In genomic region chr16:87826798-87827587, GRCh38 we compare ENCODE assay signal across 19 cellular contexts. TPM values are rescaled to one million over a fixed set of nuclear protein-coding genes. Genes with fewer than 3 reads are reported as not detected.
A peak's percentile ranks its signal among the peaks of the same experiment; 100 is the strongest.
DNase-seq lines count a peak whose midpoint lies in the region; ATAC-seq and TF ChIP-seq lines count a peak whose summit lies in the region.
"Had no signal": no experiment of that assay in that cellular context is flagged by ENCODE, and none has a peak within 500 bp of the region (broad histone marks: within the 10 kb centered on the region; RNA-seq: fewer than 3 reads in every experiment).

No MANE protein-coding gene starts in this region.

- no peaks in the 10 kb centered on the region for H3K9me2 ChIP-seq in hepatocyte (replicated peaks; ENCODE audit: insufficient read depth)

- H3K36me3 ChIP-seq in MG63, result peaks cover 33% of the 10 kb centered on the region
- peaks cover 0 to 7% of the 10 kb centered on the region in 2 donors for H3K36me3 ChIP-seq in neuronal stem cell (replicated peaks in 1 of 2; ENCODE audit: control insufficient read depth in 2 of 2, insufficient read depth in 2 of 2, low read length in 2 of 2)
- H3K36me3 ChIP-seq in hepatocyte (replicated peaks; ENCODE audit: insufficient read depth, low read depth), result no peaks in the 10 kb centered on the region
- H3K36me3 ChIP-seq: uterus had no signal

- H3K9me3 ChIP-seq in MG63 (no peaks in the 10 kb centered on the region), neuronal stem cell (replicated peaks in 1 of 2; ENCODE audit: control insufficient read depth in 2 of 2, insufficient read depth in 1 of 2, low read depth in 1 of 2, low read length in 2 of 2) (no peaks in the 10 kb centered on the region), hepatocyte (ENCODE audit: low read depth) (no peaks in the 10 kb centered on the region)
- H3K9me3 ChIP-seq: esophagus muscularis mucosa, mucosa of descending colon, uterus had no signal

- no peak overlapping the region for H2BK12ac ChIP-seq in neuronal stem cell (ENCODE audit: low read length)

- WGBS in neuronal stem cell (ENCODE audit: extremely low coverage in 2 of 2, insufficient read length in 2 of 2, insufficient replicate concordance in 1 of 2), 2 donors, result no CpG with 5 or more reads among the region's 28 CpGs
- WGBS in hepatocyte (ENCODE audit: low lambda C conversion rate, missing lambda C conversion rate), result 90% methylated on average over 25 of the region's 28 CpGs

- no peak overlapping the region for H3K23ac ChIP-seq in neuronal stem cell (ENCODE audit: low read depth, low read length, poor library complexity)

- H3K4me1 Mint-ChIP-seq in activated naive CD8-positive, alpha-beta T cell treated with anti-CD3 and anti-CD28 coated beads for 36 hours, result peaks cover 2% of the 10 kb centered on the region

- no peak overlapping the region for H3K4me2 ChIP-seq in neuronal stem cell (ENCODE audit: insufficient read depth, low read length, poor library complexity, severe bottlenecking)
- no peak overlapping the region for H3K4me2 ChIP-seq in hepatocyte

- peak overlapping the region; percentile 63 for H3K27ac Mint-ChIP-seq in activated naive CD8-positive, alpha-beta T cell treated with anti-CD3 and anti-CD28 coated beads for 36 hours

- peaks cover 13% of the 10 kb centered on the region for H3K36me3 Mint-ChIP-seq in activated naive CD8-positive, alpha-beta T cell treated with anti-CD3 and anti-CD28 coated beads for 36 hours

- intact Hi-C loops in Right ventricle myocardium inferior (cut with DNase I) (no loop called here), left ventricle myocardium superior (cut with micrococcal nuclease) (no loop called here)

- H2AK5ac ChIP-seq in neuronal stem cell (ENCODE audit: low read depth, low read length), result peak overlapping the region; percentile 81

- H3K79me1 ChIP-seq in neuronal stem cell (ENCODE audit: low read depth, low read length), result no peaks in the 10 kb centered on the region

- peaks cover 3% of the 10 kb centered on the region for H3K27me3 Mint-ChIP-seq in activated naive CD8-positive, alpha-beta T cell treated with anti-CD3 and anti-CD28 coated beads for 36 hours
- H3K27me3 Mint-ChIP-seq: CD4-positive, alpha-beta memory T cell had no signal

- ATAC-seq in Right ventricle myocardium inferior (no peak), left ventricle myocardium superior (no peak)
- ATAC-seq: mucosa of descending colon had no signal

- no peak overlapping the region for H2AFZ ChIP-seq in neuronal stem cell (ENCODE audit: low read length)
- no peak overlapping the region for H2AFZ ChIP-seq in hepatocyte

- no peak overlapping the region for H3K4me3 ChIP-seq in MG63
- no peak overlapping the region for H3K4me3 ChIP-seq in neuronal stem cell (ENCODE audit: low read length in 2 of 2)
- H3K4me3 ChIP-seq in hepatocyte, result no peak overlapping the region
- H3K4me3 ChIP-seq: cardiac muscle cell, esophagus muscularis mucosa, mucosa of descending colon, uterus had no signal

- H4K8ac ChIP-seq in neuronal stem cell (ENCODE audit: low read depth, low read length), result no peak overlapping the region

- peak overlapping the region; percentile 83 for H3K18ac ChIP-seq in neuronal stem cell (ENCODE audit: low read length)

- H3K14ac ChIP-seq in neuronal stem cell (ENCODE audit: low read length), result peak overlapping the region; percentile 82

- no peaks in the 10 kb centered on the region for H3K79me2 ChIP-seq in hepatocyte

- no peak for TF ChIP-seq CTCF in hepatocyte (IDR thresholded peaks at IDR 0.05; ENCODE audit: poor library complexity)

- DNase-seq in Right ventricle myocardium inferior (ENCODE audit: missing footprints) (peak; percentile 57), left ventricle myocardium superior (no peak), MG63 (peak; percentile 63), neuronal stem cell (ENCODE audit: low spot score) (no peak), glomerular visceral epithelial cell (ENCODE audit: extremely low spot score) (no peak), amniotic stem cell (lab: John Stamatoyannopoulos, UW) (no peak), hepatocyte (ENCODE audit: low spot score) (no peak)
- DNase-seq in activated naive CD8-positive, alpha-beta T cell treated with anti-CD3 and anti-CD28 coated beads for 36 hours, result no peak
- DNase-seq: EL, GOT3, NCI-H2081, NCI-H526 treated with DMSO at 0.1 percent for 48 hours, occipital lobe, retina, uterus had no signal

- H3K4ac ChIP-seq in neuronal stem cell (ENCODE audit: low read length), result no peak overlapping the region

- H3K27me3 ChIP-seq in MG63, result no peaks in the 10 kb centered on the region; the same call in 1 of the 2 replicates
- H3K27me3 ChIP-seq in neuronal stem cell (ENCODE audit: control insufficient read depth in 3 of 3, insufficient read depth in 3 of 3, low read depth in 1 of 3, low read length in 3 of 3), result peaks cover 0 to 2% (median 0%) of the 10 kb centered on the region in 3 experiments
- no peaks in the 10 kb centered on the region for H3K27me3 ChIP-seq in hepatocyte
- H3K27me3 ChIP-seq: cardiac muscle cell, uterus had no signal

- no peaks in the 10 kb centered on the region for H3K9me3 Mint-ChIP-seq in activated naive CD8-positive, alpha-beta T cell treated with anti-CD3 and anti-CD28 coated beads for 36 hours
- H3K9me3 Mint-ChIP-seq: CD4-positive, alpha-beta memory T cell had no signal

- H4K20me1 ChIP-seq in hepatocyte (ENCODE audit: insufficient read depth, poor library complexity, severe bottlenecking), result no peaks in the 10 kb centered on the region

- H4K91ac ChIP-seq in neuronal stem cell (ENCODE audit: low read depth, low read length, poor library complexity), result no peak overlapping the region

- peak overlapping the region; percentile 66 for H2BK5ac ChIP-seq in neuronal stem cell (ENCODE audit: low read length)

- H3K4me1 ChIP-seq in neuronal stem cell (ENCODE audit: control insufficient read depth in 2 of 2, insufficient read depth in 1 of 2, low read depth in 1 of 2, low read length in 2 of 2), result peaks cover 12 to 26% of the 10 kb centered on the region in 2 donors
- H3K4me1 ChIP-seq in hepatocyte (ENCODE audit: insufficient read depth), result peaks cover 13% of the 10 kb centered on the region
- H3K4me1 ChIP-seq: uterus had no signal

- H2BK120ac ChIP-seq in neuronal stem cell (ENCODE audit: low read depth, low read length), result peak overlapping the region; percentile 76

- no peak overlapping the region for H3K9ac ChIP-seq in neuronal stem cell (ENCODE audit: low read depth, low read length, poor library complexity)

- H3K4me3 Mint-ChIP-seq in activated naive CD8-positive, alpha-beta T cell treated with anti-CD3 and anti-CD28 coated beads for 36 hours, result peak overlapping the region; percentile 14

- peak overlapping the region; percentile 58 for H2BK15ac ChIP-seq in neuronal stem cell (ENCODE audit: low read length)

- H3K27ac ChIP-seq in neuronal stem cell (replicated peaks; ENCODE audit: low read length) (no peak overlapping the region), hepatocyte (no peak overlapping the region)
- H3K27ac ChIP-seq: cardiac muscle cell, esophagus muscularis mucosa, uterus had no signal

RNA-seq across cellular contexts. Expression of gene SLC7A5, which starts 42.3 kb away (rescaled TPM):
- total RNA-seq in Right ventricle myocardium inferior (3.3 TPM), left ventricle myocardium superior (2.0 TPM), hepatocyte (20.4 and 29.3 TPM in 2 replicates)
- total RNA-seq in MG63 (2014; rRNA removed; shearing (Covaris generic); ENCODE audit: low replicate concordance), result 75.3 and 110 TPM in 2 replicates
- 100 to 1,000 TPM; 298 to 301 TPM for total RNA-seq in activated naive CD8-positive, alpha-beta T cell treated with anti-CD3 and anti-CD28 coated beads for 36 hours
- polyA plus RNA-seq in neuronal stem cell (2013, experiment 1 of 2), result 18.4 TPM
- 18.6 TPM for polyA plus RNA-seq in neuronal stem cell (2013, experiment 2 of 2)
- 52.5 and 56.2 TPM in 2 replicates for polyA plus RNA-seq in hepatocyte

Comparison
In these comparisons a context has a peak if more than half of its experiments do, and no peak if none do; other contexts are left out.
1. DNase-seq: peak in Right ventricle myocardium inferior (single experiment) and MG63 (single experiment); none in left ventricle myocardium superior (single experiment), activated naive CD8-positive, alpha-beta T cell treated with anti-CD3 and anti-CD28 coated beads for 36 hours (single experiment), neuronal stem cell (single experiment), glomerular visceral epithelial cell (single experiment), amniotic stem cell (single experiment) and hepatocyte (single experiment).